ENCODE assay signal across 24 cellular contexts in genomic region chr3:54604495-54604894, GRCh38.
DNase-seq lines count a peak whose midpoint lies in the region; ATAC-seq and TF ChIP-seq lines count a peak whose summit lies in the region.
"Had no signal": no experiment of that assay in that cellular context is flagged by ENCODE, and none has a peak within 500 bp of the region (broad histone marks: within the 10 kb centered on the region; RNA-seq: fewer than 3 reads in every experiment).

No MANE protein-coding gene starts in this region.

- DNase-seq in glutamatergic neuron (no peak), neural progenitor cell (ENCODE audit: low spot score) (no peak), vagina (ENCODE audit: extremely low spot score in 2 of 2) (peak; percentile 52 to 74), NCI-H2196 (lab: John Stamatoyannopoulos, UW; ENCODE audit: unreplicated experiment) (no peak), chondrocyte (ENCODE audit: low spot score) (no peak)
- DNase-seq: 8988T; ACHN; BE2C; C1 segment of cervical spinal cord; CD4-positive, alpha-beta memory T cell; CD4-positive, CD25-positive, alpha-beta regulatory T cell; CD8-positive, alpha-beta memory T cell; COR-L47; DMS 273 treated with DMSO at 0.1 percent for 48 hours; DMS153; DMS53; DMS79; DND-41; EL; GDM1 had no signal

- peaks cover 21% of the 10 kb centered on the region for H3K4me1 ChIP-seq in neural progenitor cell
- peaks cover 11% of the 10 kb centered on the region for H3K4me1 ChIP-seq in vagina
- H3K4me1 ChIP-seq: BE2C had no signal

- no peaks in the 10 kb centered on the region for H3K36me3 ChIP-seq in neural progenitor cell
- H3K36me3 ChIP-seq in vagina = no peaks in the 10 kb centered on the region
- H3K36me3 ChIP-seq: BE2C, BLaER1 had no signal

- H3K36me3 Mint-ChIP-seq in glutamatergic neuron (ENCODE audit: unreplicated experiment) (no peaks in the 10 kb centered on the region), neural progenitor cell (no peaks in the 10 kb centered on the region), chondrocyte (ENCODE audit: low read depth) (no peaks in the 10 kb centered on the region)
- H3K36me3 Mint-ChIP-seq: CD14-positive monocyte; CD4-positive, alpha-beta memory T cell; CD4-positive, CD25-positive, alpha-beta regulatory T cell; CD8-positive, alpha-beta memory T cell had no signal

- no peaks in the 10 kb centered on the region for H3K4me1 Mint-ChIP-seq in glutamatergic neuron (ENCODE audit: low read depth, unreplicated experiment)
- peaks cover 27% of the 10 kb centered on the region for H3K4me1 Mint-ChIP-seq in neural progenitor cell
- no peaks in the 10 kb centered on the region for H3K4me1 Mint-ChIP-seq in chondrocyte (ENCODE audit: low read depth)
- H3K4me1 Mint-ChIP-seq: CD14-positive monocyte; CD4-positive, alpha-beta memory T cell; CD4-positive, CD25-positive, alpha-beta regulatory T cell; CD8-positive, alpha-beta memory T cell had no signal

- H2AFZ ChIP-seq in neural progenitor cell (replicated peaks) = no peak overlapping the region

- no peak for TF ChIP-seq POLR2A in vagina (IDR thresholded peaks at IDR 0.05)

- H3K9me3 Mint-ChIP-seq in glutamatergic neuron (ENCODE audit: unreplicated experiment) = peaks cover 5% of the 10 kb centered on the region
- peaks cover 8% of the 10 kb centered on the region for H3K9me3 Mint-ChIP-seq in neural progenitor cell
- H3K9me3 Mint-ChIP-seq in chondrocyte (ENCODE audit: low read depth) = peaks cover 8% of the 10 kb centered on the region

- no peaks in the 10 kb centered on the region for H3K27me3 ChIP-seq in neural progenitor cell
- no peaks in the 10 kb centered on the region for H3K27me3 ChIP-seq in vagina
- H3K27me3 ChIP-seq: BE2C, BLaER1 had no signal

- H3K4me2 ChIP-seq in neural progenitor cell = no peak overlapping the region
- H3K4me2 ChIP-seq: BLaER1 had no signal

- H3K9me3 ChIP-seq in neural progenitor cell (ENCODE audit: low read depth) (no peaks in the 10 kb centered on the region), vagina (no peaks in the 10 kb centered on the region)
- H3K9me3 ChIP-seq: BE2C, BLaER1 had no signal

- TF ChIP-seq CTCF in glutamatergic neuron (IDR thresholded peaks at IDR 0.05; ENCODE audit: partially characterized antibody, unreplicated experiment) (no peak), neural progenitor cell (IDR thresholded peaks at IDR 0.05) (no peak), vagina (IDR thresholded peaks at IDR 0.05) (no peak), chondrocyte (IDR thresholded peaks at IDR 0.05) (no peak)

- no peak overlapping the region for H3K4me3 Mint-ChIP-seq in glutamatergic neuron (ENCODE audit: unreplicated experiment)
- no peak overlapping the region for H3K4me3 Mint-ChIP-seq in neural progenitor cell
- no peak overlapping the region for H3K4me3 Mint-ChIP-seq in chondrocyte (ENCODE audit: unreplicated experiment)
- H3K4me3 Mint-ChIP-seq: CD14-positive monocyte; CD4-positive, alpha-beta memory T cell; CD4-positive, CD25-positive, alpha-beta regulatory T cell; CD8-positive, alpha-beta memory T cell had no signal

- H3F3A ChIP-seq in neural progenitor cell (ENCODE audit: low read depth) = peaks cover 10% of the 10 kb centered on the region

- no peak overlapping the region for H3K9ac ChIP-seq in neural progenitor cell
- H3K9ac ChIP-seq: BLaER1 had no signal

- ATAC-seq in HG03039 (IDR thresholded peaks at IDR 0.05; ENCODE audit: unreplicated experiment) = no peak
- ATAC-seq: GM12878 had no signal

- no peaks in the 10 kb centered on the region for H4K20me1 ChIP-seq in neural progenitor cell (ENCODE audit: low read depth)
- H4K20me1 ChIP-seq: BLaER1 had no signal

- intact Hi-C loops in vagina (cut with DNase I) = no loop called here

- H3K27ac Mint-ChIP-seq in glutamatergic neuron (ENCODE audit: unreplicated experiment) (peak overlapping the region; percentile 28), neural progenitor cell (peak overlapping the region; percentile 23), chondrocyte (ENCODE audit: unreplicated experiment) (no peak overlapping the region)
- H3K27ac Mint-ChIP-seq: CD4-positive, CD25-positive, alpha-beta regulatory T cell; CD8-positive, alpha-beta memory T cell had no signal

- no peak overlapping the region for H3K4me3 ChIP-seq in neural progenitor cell
- no peak overlapping the region for H3K4me3 ChIP-seq in vagina
- H3K4me3 ChIP-seq: BLaER1, GM12878 had no signal

- H3K27me3 Mint-ChIP-seq in glutamatergic neuron (ENCODE audit: unreplicated experiment) = no peaks in the 10 kb centered on the region
- peaks cover 8% of the 10 kb centered on the region for H3K27me3 Mint-ChIP-seq in neural progenitor cell (ENCODE audit: insufficient read depth, low read depth)
- H3K27me3 Mint-ChIP-seq in chondrocyte (ENCODE audit: low read depth) = peaks cover 11% of the 10 kb centered on the region
- H3K27me3 Mint-ChIP-seq: CD4-positive, alpha-beta memory T cell had no signal

- H3K27ac ChIP-seq in neural progenitor cell = no peak overlapping the region
- no peak overlapping the region for H3K27ac ChIP-seq in vagina
- H3K27ac ChIP-seq: BLaER1 had no signal

- H3K79me2 ChIP-seq in neural progenitor cell (ENCODE audit: low read depth) = no peaks in the 10 kb centered on the region

Comparison
In these comparisons a context has a peak if more than half of its experiments do, and no peak if none do; other contexts are left out.
1. DNase-seq: peak in vagina (2 of 2); none in glutamatergic neuron (single experiment), neural progenitor cell (single experiment), NCI-H2196 (single experiment) and chondrocyte (single experiment).